In genomic region chr22:37658133-37659065, GRCh38 we compare ENCODE assay signal across 7 cellular contexts. TPM values are rescaled to one million over a fixed set of nuclear protein-coding genes. Genes with fewer than 3 reads are reported as not detected.
A peak's percentile ranks its signal among the peaks of the same experiment; 100 is the strongest.
DNase-seq lines count a peak whose midpoint lies in the region; ATAC-seq, FAIRE-seq and TF ChIP-seq lines count a peak whose summit lies in the region.

PDXP (plus strand) TSS chr22:37658723; CDS start chr22:37658783, 60 bp downstream.

- peak; percentile 100 for FAIRE-seq in GM18507 (lab: Jason Lieb, UNC)

- no peak for TF ChIP-seq CTCF in hepatocyte (IDR thresholded peaks at IDR 0.05; ENCODE audit: poor library complexity)

- DNase-seq in GM18507 (ENCODE audit: extremely low spot score, insufficient read length, low read depth) (peak; percentile 95), NCI-H2029 treated with DMSO at 0.1 percent for 48 hours (lab: John Stamatoyannopoulos, UW) (peak; percentile 91), T-helper 9 cell (peak; percentile 96), astrocyte of the hippocampus (ENCODE audit: low read depth, low spot score) (peak; percentile 100), hepatocyte (ENCODE audit: low spot score) (peak; percentile 99), renal cortical epithelial cell (ENCODE audit: low read depth) (peak; percentile 99)

- peaks cover 6% of the 10 kb centered on the region for H4K20me1 ChIP-seq in hepatocyte (ENCODE audit: insufficient read depth, poor library complexity, severe bottlenecking)

- H3K4me1 ChIP-seq in hepatocyte (ENCODE audit: insufficient read depth), result peaks cover 30% of the 10 kb centered on the region

- under 1% methylated on average over 72 of the region's 101 CpGs for WGBS in hepatocyte (ENCODE audit: low lambda C conversion rate, missing lambda C conversion rate)

- H3K27ac ChIP-seq in hepatocyte, result peak within 1 kb of the TSS; percentile 78

- ATAC-seq in HG02981 (IDR thresholded peaks at IDR 0.05; ENCODE audit: unreplicated experiment), result peak; percentile 82

- H3K27me3 ChIP-seq in hepatocyte, result no peaks in the 10 kb centered on the region

- H2AFZ ChIP-seq in hepatocyte, result peak within 1 kb of the TSS; percentile 1

- no peaks in the 10 kb centered on the region for H3K9me3 ChIP-seq in hepatocyte (ENCODE audit: low read depth)

- H3K4me3 ChIP-seq in hepatocyte, result peak within 1 kb of the TSS; percentile 72

- no peaks in the 10 kb centered on the region for H3K36me3 ChIP-seq in hepatocyte (replicated peaks; ENCODE audit: insufficient read depth, low read depth)

- H3K4me2 ChIP-seq in hepatocyte, result peak within 1 kb of the TSS; percentile 96

- no peaks in the 10 kb centered on the region for H3K9me2 ChIP-seq in hepatocyte (replicated peaks; ENCODE audit: insufficient read depth)

- peaks cover 41% of the 10 kb centered on the region for H3K79me2 ChIP-seq in hepatocyte

RNA-seq across cellular contexts. Expression of gene PDXP, which starts in this region (rescaled TPM):
- total RNA-seq in hepatocyte (15.0 and 18.3 TPM in 2 replicates), renal cortical epithelial cell (6.1 and 10.6 TPM in 2 replicates)
- 25.0 and 27.6 TPM in 2 replicates for polyA plus RNA-seq in hepatocyte

Comparison
In these comparisons a context has a peak if more than half of its experiments do, and no peak if none do; other contexts are left out.
1. Peak in every context shown above with its lines: DNase-seq, ATAC-seq, H3K4me3 ChIP-seq and H3K27ac ChIP-seq.